8 cellular contexts compared by ENCODE assay signal in genomic region chr22:46074771-46075551, GRCh38.
DNase-seq lines count a peak whose midpoint lies in the region; ATAC-seq and TF ChIP-seq lines count a peak whose summit lies in the region.

No MANE protein-coding gene starts in this region.

- TF ChIP-seq CTCF in brain microvascular endothelial cell (IDR thresholded peaks at IDR 0.05; ENCODE audit: low read depth, low read length, missing control alignments) (no peak), right lobe of liver (IDR thresholded peaks at IDR 0.05) (no peak), uterus (IDR thresholded peaks at IDR 0.05) (no peak), omental fat pad (IDR thresholded peaks at IDR 0.05) (no peak)

- H3K36me3 ChIP-seq in brain microvascular endothelial cell (replicated peaks) (peaks cover 5% of the 10 kb centered on the region), right lobe of liver (no peaks in the 10 kb centered on the region), uterus (no peaks in the 10 kb centered on the region)

- POLR2A ChIA-PET in activated naive CD8-positive, alpha-beta T cell treated with anti-CD3 and anti-CD28 coated beads, Interleukin-2, amount 10 ng/mL, durations not matched to agents 7 days and 5 days (lab: Charles Lee): interaction anchor here (0.9 to 1.4 kb wide), 2 partner anchors 38 to 62 kb away, joined by 3 read pairs; no protein-coding TSS in a partner anchor

- peaks cover 15% of the 10 kb centered on the region for H3K4me1 Mint-ChIP-seq in activated naive CD8-positive, alpha-beta T cell treated with anti-CD3 and anti-CD28 coated beads, Interleukin-2, amount 10 ng/mL, durations not matched to agents 7 days and 5 days
- H3K4me1 Mint-ChIP-seq in activated naive CD8-positive, alpha-beta T cell treated with anti-CD3 and anti-CD28 coated beads, Interleukin-2, amount 50 U/mL, for 24 hours: peaks cover 20% of the 10 kb centered on the region

- TF ChIP-seq POLR2A in right lobe of liver (IDR thresholded peaks at IDR 0.05) (no peak), uterus (IDR thresholded peaks at IDR 0.05) (no peak)

- peak overlapping the region; percentile 89 for H3K4me3 ChIP-seq in brain microvascular endothelial cell (ENCODE audit: low read depth, low read length)
- peak overlapping the region; percentile 86 to 95 (median 90) for H3K4me3 ChIP-seq in right lobe of liver
- H3K4me3 ChIP-seq in uterus: peak overlapping the region; percentile 88 to 94

- no peaks in the 10 kb centered on the region for H3K27me3 ChIP-seq in brain microvascular endothelial cell (replicated peaks)
- no peaks in the 10 kb centered on the region for H3K27me3 ChIP-seq in right lobe of liver
- H3K27me3 ChIP-seq in uterus: no peaks in the 10 kb centered on the region

- H3K4me1 ChIP-seq in right lobe of liver: peaks cover 0 to 47% (median 22%) of the 10 kb centered on the region in 4 donors
- H3K4me1 ChIP-seq in uterus: peaks cover 0 to 11% of the 10 kb centered on the region in 2 donors

- in situ Hi-C loops in brain microvascular endothelial cell (cut with HindIII; ENCODE audit: low pct_ligation_motif_present, low sequenced_read_pairs): no loop called here

- no peak for DNase-seq in activated naive CD8-positive, alpha-beta T cell treated with anti-CD3 and anti-CD28 coated beads, Interleukin-2, amount 10 ng/mL, durations not matched to agents 7 days and 5 days
- DNase-seq in activated naive CD8-positive, alpha-beta T cell treated with anti-CD3 and anti-CD28 coated beads, Interleukin-2, amount 50 U/mL, for 24 hours: no peak
- DNase-seq in brain microvascular endothelial cell: no peak
- DNase-seq in right lobe of liver: peak; percentile 22 to 53 (median 46)
- DNase-seq in uterus: peak; percentile 24 to 26
- DNase-seq in omental fat pad (ENCODE audit: low spot score): no peak
- no peak for DNase-seq in cerebellum (ENCODE audit: low spot score)

- intact Hi-C loops in right lobe of liver (cut with DNase I) (no loop called here), uterus (cut with DNase I; ENCODE audit: low total_unique reads) (loop anchor here (10.0 kb wide), 1 partner anchor 60 kb away; no protein-coding TSS in a partner anchor)

- H3K9me3 Mint-ChIP-seq in activated naive CD8-positive, alpha-beta T cell treated with anti-CD3 and anti-CD28 coated beads, Interleukin-2, amount 10 ng/mL, durations not matched to agents 7 days and 5 days: no peaks in the 10 kb centered on the region
- no peaks in the 10 kb centered on the region for H3K9me3 Mint-ChIP-seq in activated naive CD8-positive, alpha-beta T cell treated with anti-CD3 and anti-CD28 coated beads, Interleukin-2, amount 50 U/mL, for 24 hours

- no peak for ATAC-seq in activated naive CD8-positive, alpha-beta T cell treated with anti-CD3 and anti-CD28 coated beads, Interleukin-2, amount 10 ng/mL, durations not matched to agents 7 days and 5 days (ENCODE audit: low read depth)
- ATAC-seq in activated naive CD8-positive, alpha-beta T cell treated with anti-CD3 and anti-CD28 coated beads, Interleukin-2, amount 50 U/mL, for 24 hours: no peak
- no peak for ATAC-seq in right lobe of liver
- ATAC-seq in omental fat pad (ENCODE audit: low FRiP score): no peak
- ATAC-seq in GM18498 (IDR thresholded peaks at IDR 0.05; ENCODE audit: unreplicated experiment): no peak

- H3K27ac Mint-ChIP-seq in activated naive CD8-positive, alpha-beta T cell treated with anti-CD3 and anti-CD28 coated beads, Interleukin-2, amount 10 ng/mL, durations not matched to agents 7 days and 5 days: peak overlapping the region; percentile 56
- no peak overlapping the region for H3K27ac Mint-ChIP-seq in activated naive CD8-positive, alpha-beta T cell treated with anti-CD3 and anti-CD28 coated beads, Interleukin-2, amount 50 U/mL, for 24 hours

- 14% methylated on average over 7 of the region's 19 CpGs for WGBS in right lobe of liver (ENCODE audit: insufficient coverage, low coverage, low lambda C conversion rate, missing lambda C conversion rate)

- H3K36me3 Mint-ChIP-seq in activated naive CD8-positive, alpha-beta T cell treated with anti-CD3 and anti-CD28 coated beads, Interleukin-2, amount 10 ng/mL, durations not matched to agents 7 days and 5 days: no peaks in the 10 kb centered on the region
- peaks cover 4% of the 10 kb centered on the region for H3K36me3 Mint-ChIP-seq in activated naive CD8-positive, alpha-beta T cell treated with anti-CD3 and anti-CD28 coated beads, Interleukin-2, amount 50 U/mL, for 24 hours (ENCODE audit: low read depth)

- H3K4me3 Mint-ChIP-seq in activated naive CD8-positive, alpha-beta T cell treated with anti-CD3 and anti-CD28 coated beads, Interleukin-2, amount 10 ng/mL, durations not matched to agents 7 days and 5 days: peak overlapping the region; percentile 37
- H3K4me3 Mint-ChIP-seq in activated naive CD8-positive, alpha-beta T cell treated with anti-CD3 and anti-CD28 coated beads, Interleukin-2, amount 50 U/mL, for 24 hours: no peak overlapping the region

- H3K9me3 ChIP-seq in right lobe of liver (no peaks in the 10 kb centered on the region), uterus (no peaks in the 10 kb centered on the region)

- H3K27ac ChIP-seq in brain microvascular endothelial cell: no peak overlapping the region
- peak overlapping the region; percentile 93 to 97 (median 95) for H3K27ac ChIP-seq in right lobe of liver
- peak overlapping the region; percentile 99 to 100 for H3K27ac ChIP-seq in uterus

- no peaks in the 10 kb centered on the region for H3K27me3 Mint-ChIP-seq in activated naive CD8-positive, alpha-beta T cell treated with anti-CD3 and anti-CD28 coated beads, Interleukin-2, amount 10 ng/mL, durations not matched to agents 7 days and 5 days
- H3K27me3 Mint-ChIP-seq in activated naive CD8-positive, alpha-beta T cell treated with anti-CD3 and anti-CD28 coated beads, Interleukin-2, amount 50 U/mL, for 24 hours: no peaks in the 10 kb centered on the region

Comparison
In these comparisons a context has a peak if more than half of its experiments do, and no peak if none do; other contexts are left out.
1. DNase-seq: peak in right lobe of liver (3 of 3) and uterus (2 of 2); none in activated naive CD8-positive, alpha-beta T cell treated with anti-CD3 and anti-CD28 coated beads, Interleukin-2, amount 10 ng/mL, durations not matched to agents 7 days and 5 days (single experiment), activated naive CD8-positive, alpha-beta T cell treated with anti-CD3 and anti-CD28 coated beads, Interleukin-2, amount 50 U/mL, for 24 hours (single experiment), brain microvascular endothelial cell (single experiment), omental fat pad (single experiment) and cerebellum (single experiment).
2. Peak in every context shown above with its lines, with median percentiles within 50 percentile points of each other: H3K4me3 ChIP-seq.